ENCODE assay signal across 15 cellular contexts in genomic region chr13:26708007-26708297, GRCh38. TPM values are rescaled to one million over a fixed set of nuclear protein-coding genes. Genes with fewer than 3 reads are reported as not detected.
DNase-seq lines count a peak whose midpoint lies in the region; ATAC-seq, FAIRE-seq and TF ChIP-seq lines count a peak whose summit lies in the region.
"Had no signal": no experiment of that assay in that cellular context is flagged by ENCODE, and none has a peak within 500 bp of the region (broad histone marks: within the 10 kb centered on the region; RNA-seq: fewer than 3 reads in every experiment).

No MANE protein-coding gene starts in this region.

- H2AFZ ChIP-seq in neural cell (ENCODE audit: low read depth, low read length) = no peak overlapping the region

- H3K27ac ChIP-seq in A549 = no peak overlapping the region
- H3K27ac ChIP-seq in HEK293 (ENCODE audit: extremely low read depth, low read depth, low read length) = no peak overlapping the region
- H3K27ac ChIP-seq in RWPE2 (ENCODE audit: poor library complexity, severe bottlenecking) = no peak overlapping the region
- H3K27ac ChIP-seq in neural cell (ENCODE audit: low read length) = no peak overlapping the region
- H3K27ac ChIP-seq: HL-60, Peyer's patch had no signal

- no peaks in the 10 kb centered on the region for H3K36me3 ChIP-seq in HEK293 (ENCODE audit: control insufficient read depth in 2 of 2, insufficient read depth in 1 of 2, low read length in 2 of 2)
- no peaks in the 10 kb centered on the region for H3K36me3 ChIP-seq in RWPE2 (ENCODE audit: low read depth)
- H3K36me3 ChIP-seq in neural cell (ENCODE audit: insufficient read depth, low read length) = no peaks in the 10 kb centered on the region
- H3K36me3 ChIP-seq: HAP-1, Peyer's patch had no signal

- no peaks in the 10 kb centered on the region for H3K4me1 ChIP-seq in A549
- H3K4me1 ChIP-seq in HEK293 (ENCODE audit: control insufficient read depth, insufficient read depth, low read length) = no peaks in the 10 kb centered on the region
- H3K4me1 ChIP-seq in RWPE2 (ENCODE audit: insufficient read depth, poor library complexity, severe bottlenecking) = no peaks in the 10 kb centered on the region
- H3K4me1 ChIP-seq: HAP-1, Peyer's patch had no signal

- 51% methylated on average over 4 of the region's 6 CpGs for WGBS in A549 (ENCODE audit: missing lambda C conversion rate)

- H3K4me3 ChIP-seq in A549 = no peak overlapping the region
- no peak overlapping the region for H3K4me3 ChIP-seq in HEK293 (ENCODE audit: low read depth, low read length)
- no peak overlapping the region for H3K4me3 ChIP-seq in RWPE2 (ENCODE audit: severe bottlenecking)
- H3K4me3 ChIP-seq in neural cell (ENCODE audit: low read length) = no peak overlapping the region
- H3K4me3 ChIP-seq: HAP-1, Peyer's patch had no signal

- DNase-seq in A549 (ENCODE audit: low read depth in 1 of 2, low spot score in 1 of 2) = no peak
- DNase-seq in RWPE2 (ENCODE audit: low spot score) = no peak
- no peak for DNase-seq in HT-29 (ENCODE audit: low spot score)
- DNase-seq in mucosa of gallbladder (ENCODE audit: low spot score) = no peak
- DNase-seq: DMS 273 treated with DMSO at 0.1 percent for 48 hours, Peyer's patch, SIG-M5 had no signal

- CTCF ChIA-PET in A549 (lab: Yijun Ruan, JAX) (interaction anchor here (0.8 to 3.0 kb wide), 5 partner anchors 10 to 212 kb away, joined by 4 to 15 read pairs (median 6); no protein-coding TSS in a partner anchor), HEK293 (lab: Yijun Ruan, JAX) (interaction anchor here (0.6 to 7.4 kb wide), 7 partner anchors 13 to 223 kb away, joined by 3 to 48 read pairs (median 4); no protein-coding TSS in a partner anchor)

- ATAC-seq in A549 (peak in 1 of 2 experiments; percentile 39; a peak in 2 of 6 replicates), RWPE2 (ENCODE audit: low read depth) (no peak), GM21717 (IDR thresholded peaks at IDR 0.05; ENCODE audit: unreplicated experiment) (no peak)

- no peaks in the 10 kb centered on the region for H4K20me1 ChIP-seq in neural cell (ENCODE audit: insufficient read depth)

- H3K9me2 ChIP-seq in neural cell (ENCODE audit: insufficient read depth, low read length) = no peaks in the 10 kb centered on the region

- no peak overlapping the region for H3K4me2 ChIP-seq in A549
- H3K4me2 ChIP-seq in neural cell (ENCODE audit: low read length) = no peak overlapping the region

- H3K27me3 ChIP-seq in RWPE2 (ENCODE audit: insufficient read depth, poor library complexity, severe bottlenecking) (no peaks in the 10 kb centered on the region), neural cell (ENCODE audit: insufficient read depth, low read depth, low read length) (no peaks in the 10 kb centered on the region)
- H3K27me3 ChIP-seq: Peyer's patch had no signal

- H3K9ac ChIP-seq in neural cell (ENCODE audit: low read length) = no peak overlapping the region

- no peaks in the 10 kb centered on the region for H3K79me2 ChIP-seq in neural cell (replicated peaks; ENCODE audit: insufficient read depth, low read length)

- H3K9me3 ChIP-seq in A549 (no peaks in the 10 kb centered on the region), HEK293 (ENCODE audit: control insufficient read depth, insufficient read depth, low read depth, low read length) (no peaks in the 10 kb centered on the region), RWPE2 (ENCODE audit: severe bottlenecking) (no peaks in the 10 kb centered on the region), neural cell (ENCODE audit: low read length) (no peaks in the 10 kb centered on the region)
- H3K9me3 ChIP-seq: HAP-1 had no signal

- H3F3A ChIP-seq in neural cell (ENCODE audit: insufficient read depth, low read length, poor library complexity, severe bottlenecking) = no peaks in the 10 kb centered on the region

- TF ChIP-seq POLR2A in A549 (IDR thresholded peaks at IDR 0.05; ENCODE audit: low read length) = no peak

- no peak for TF ChIP-seq RAD21 in A549 (conservative IDR thresholded peaks at IDR 0.05 in 1 of 2, IDR thresholded peaks at IDR 0.05 in 1 of 2)
- TF ChIP-seq RAD21 in neural cell (conservative IDR thresholded peaks at IDR 0.05) = peak; percentile 28

- POLR2A ChIA-PET in A549 (lab: Yijun Ruan, JAX) (no interaction called here), HEK293 (lab: Yijun Ruan, JAX) (no interaction called here)

- peak; percentile 4; the same call in 1 of the 3 replicates for TF ChIP-seq CTCF in A549 (IDR thresholded peaks at IDR 0.05)
- no peak for TF ChIP-seq CTCF in HEK293 (tag by site-specific recombination; IDR thresholded peaks at IDR 0.05)
- TF ChIP-seq CTCF in RWPE2 (IDR thresholded peaks at IDR 0.05; ENCODE audit: poor library complexity, severe bottlenecking) = peak; percentile 33
- TF ChIP-seq CTCF in neural cell (IDR thresholded peaks at IDR 0.05; ENCODE audit: poor library complexity, severe bottlenecking) = peak; percentile 43

- TF ChIP-seq EP300 in A549 (IDR thresholded peaks at IDR 0.05) = no peak
- no peak for TF ChIP-seq EP300 in neural cell (conservative IDR thresholded peaks at IDR 0.05; ENCODE audit: poor library complexity, severe bottlenecking)

- FAIRE-seq in A549 (lab: Jason Lieb, UNC) = no peak
- FAIRE-seq: G401.6, HTR-8/SVneo had no signal

TF ChIP-seq in A549, 52 proteins besides CTCF, POLR2A, EP300 and RAD21 (continues in another document):
- TF ChIP-seq HMGXB4 (CRISPR knock-in tag; IDR thresholded peaks at IDR 0.05; ENCODE audit: borderline replicate concordance) (no peak), MAFK (IDR thresholded peaks at IDR 0.05; ENCODE audit: partially characterized antibody) (no peak), TP53 (CRISPR knock-in tag; IDR thresholded peaks at IDR 0.05) (no peak), FOSB (CRISPR knock-in tag; IDR thresholded peaks at IDR 0.05) (no peak), RARB (CRISPR knock-in tag; IDR thresholded peaks at IDR 0.05) (no peak)

TF ChIP-seq in HEK293, 187 proteins besides CTCF, POLR2A, EP300 and RAD21 (continues in another document):
- TF ChIP-seq ZNF629 (tag by site-specific recombination; IDR thresholded peaks at IDR 0.05) = no peak
- TF ChIP-seq ZNF704 (tag by site-specific recombination; IDR thresholded peaks at IDR 0.05) = no peak

TF ChIP-seq in neural cell, 6 proteins besides CTCF, POLR2A, EP300 and RAD21:
- no peak for TF ChIP-seq EZH2 (IDR thresholded peaks at IDR 0.05; ENCODE audit: borderline replicate concordance, insufficient read depth, low read length, poor library complexity, severe bottlenecking)
- peak; percentile 59 for TF ChIP-seq SMC3 (conservative IDR thresholded peaks at IDR 0.05; ENCODE audit: poor library complexity)
TF ChIP-seq in neural cell: peak in this region for 1.

RNA-seq across cellular contexts. Expression of gene GPR12, which starts 52.6 kb away (rescaled TPM):
- polyA plus RNA-seq in A549 (2011; rRNA removed) (not detected in 2 replicates), A549 (2017; fragmentation: RNase III; extraction: RNeasy Plus Mini Kit Qiagen cat#74134 plus additional on column Dnase treatment) (not detected in 3 replicates), neural cell (6.6 and 6.7 TPM in 2 replicates)
- polyA plus RNA-seq in A549 (2012; cell fraction: cytosol; rRNA removed) = not detected in 2 replicates
- not detected in 2 replicates for polyA plus RNA-seq in A549 (2012; cell fraction: nucleus; rRNA removed)
- polyA minus RNA-seq in A549 (2011; rRNA and poly(A)+ RNA removed) = not detected in 2 replicates
- 9.1 and 9.7 TPM in 2 replicates for polyA minus RNA-seq in neural cell
- not detected in 2 replicates for total RNA-seq in HT-29 (2014; rRNA removed; shearing (Covaris generic))
- total RNA-seq in mucosa of gallbladder = not detected
- total RNA-seq: LHCN-M2, Peyer's patch had no signal

Comparison
In these comparisons a context has a peak if more than half of its experiments do, and no peak if none do; other contexts are left out.
1. Of the 5 proteins assayed by ChIP-seq in both HEK293 and A549: peak only in HEK293: none; only in A549: CTCF; in both: none; in neither: 4.